In genomic region chr21:45973475-45974072, GRCh38 we compare ENCODE assay signal across 8 cellular contexts. TPM values are rescaled to one million over a fixed set of nuclear protein-coding genes. Genes with fewer than 3 reads are reported as not detected.
A peak's percentile ranks its signal among the peaks of the same experiment; 100 is the strongest.
DNase-seq lines count a peak whose midpoint lies in the region; ATAC-seq and TF ChIP-seq lines count a peak whose summit lies in the region.

No MANE protein-coding gene starts in this region.

- peak overlapping the region; percentile 95 for H2AFZ ChIP-seq in DND-41 (ENCODE audit: low read depth, low read length)
- H2AFZ ChIP-seq in osteoblast (ENCODE audit: low read length), result peak overlapping the region; percentile 82

- H3K9ac ChIP-seq in DND-41 (ENCODE audit: low read depth, low read length) (peak overlapping the region; percentile 88), HUES48 (ENCODE audit: low read depth, low read length) (peak overlapping the region; percentile 63)

- peak overlapping the region; percentile 92 for H3K4me2 ChIP-seq in DND-41 (ENCODE audit: insufficient read depth, low read length)
- peak overlapping the region; percentile 90 for H3K4me2 ChIP-seq in osteoblast (ENCODE audit: insufficient read depth, low read length)

- no peak overlapping the region for H3K27ac Mint-ChIP-seq in activated naive CD4-positive, alpha-beta T cell treated with anti-CD3 and anti-CD28 coated beads, Interleukin-2, amount 10 ng/mL, durations not matched to agents 7 days and 5 days

- CTCF ChIA-PET in activated naive CD4-positive, alpha-beta T cell treated with anti-CD3 and anti-CD28 coated beads, Interleukin-2, amount 10 ng/mL, durations not matched to agents 7 days and 5 days (lab: Charles Lee), result interaction anchor here (0.6 to 2.5 kb wide), 6 partner anchors 9 to 530 kb away, joined by 3 to 9 read pairs (median 4); no protein-coding TSS in a partner anchor

- peaks cover 78% of the 10 kb centered on the region for H3K27me3 Mint-ChIP-seq in activated naive CD4-positive, alpha-beta T cell treated with anti-CD3 and anti-CD28 coated beads, Interleukin-2, amount 10 ng/mL, durations not matched to agents 7 days and 5 days

- no peaks in the 10 kb centered on the region for H3K9me3 ChIP-seq in DND-41 (ENCODE audit: insufficient read depth, low read length, severe bottlenecking)
- no peaks in the 10 kb centered on the region for H3K9me3 ChIP-seq in HUES48 (ENCODE audit: control insufficient read depth, insufficient read depth, low read length)
- H3K9me3 ChIP-seq in osteoblast (ENCODE audit: low read depth, low read length), result no peaks in the 10 kb centered on the region

- H3K36me3 ChIP-seq in DND-41 (ENCODE audit: insufficient read depth, low read length) (no peaks in the 10 kb centered on the region), HUES48 (ENCODE audit: control insufficient read depth, insufficient read depth, low read length) (no peaks in the 10 kb centered on the region), osteoblast (ENCODE audit: insufficient read depth, low read length) (no peaks in the 10 kb centered on the region)

- H3K4me1 ChIP-seq in DND-41 (ENCODE audit: insufficient read depth, low read length), result peaks cover 22% of the 10 kb centered on the region
- H3K4me1 ChIP-seq in HUES48 (ENCODE audit: control insufficient read depth, insufficient read depth, low read length), result peaks cover 19% of the 10 kb centered on the region
- peaks cover 39% of the 10 kb centered on the region for H3K4me1 ChIP-seq in osteoblast (ENCODE audit: insufficient read depth, low read length)

- H3K27me3 ChIP-seq in DND-41 (ENCODE audit: insufficient read depth, low read length, poor library complexity) (no peaks in the 10 kb centered on the region), HUES48 (ENCODE audit: control insufficient read depth, insufficient read depth, low read length) (no peaks in the 10 kb centered on the region; the same call in 1 of the 2 replicates), osteoblast (ENCODE audit: insufficient read depth, low read length) (no peaks in the 10 kb centered on the region)

- DNase-seq in DND-41 (peak; percentile 92), SHP77 treated with DMSO at 0.1 percent for 48 hours (lab: John Stamatoyannopoulos, UW) (peak; percentile 20), globus pallidus (ENCODE audit: low spot score) (peak; percentile 18), osteoblast (ENCODE audit: insufficient read length, low spot score, missing footprints) (peak; percentile 97)
- peak; percentile 85 for DNase-seq in activated naive CD4-positive, alpha-beta T cell treated with anti-CD3 and anti-CD28 coated beads, Interleukin-2, amount 10 ng/mL, durations not matched to agents 7 days and 5 days

- H3K79me2 ChIP-seq in DND-41 (ENCODE audit: insufficient read depth, low read length) (no peaks in the 10 kb centered on the region), osteoblast (ENCODE audit: insufficient read depth, low read length) (no peaks in the 10 kb centered on the region)

- H3K36me3 Mint-ChIP-seq in activated naive CD4-positive, alpha-beta T cell treated with anti-CD3 and anti-CD28 coated beads, Interleukin-2, amount 10 ng/mL, durations not matched to agents 7 days and 5 days, result no peaks in the 10 kb centered on the region

- no peaks in the 10 kb centered on the region for H3K9me3 Mint-ChIP-seq in activated naive CD4-positive, alpha-beta T cell treated with anti-CD3 and anti-CD28 coated beads, Interleukin-2, amount 10 ng/mL, durations not matched to agents 7 days and 5 days

- H3K4me3 ChIP-seq in DND-41 (ENCODE audit: low read depth in 1 of 2, low read length in 2 of 2), result peak overlapping the region; percentile 37 to 70; a peak in 3 of 4 replicates
- H3K4me3 ChIP-seq in HUES48 (ENCODE audit: low read depth, low read length), result peak overlapping the region; percentile 68
- peak overlapping the region; percentile 73 for H3K4me3 ChIP-seq in osteoblast (ENCODE audit: insufficient read depth, low read length)

- peaks cover 12% of the 10 kb centered on the region for H3K4me1 Mint-ChIP-seq in activated naive CD4-positive, alpha-beta T cell treated with anti-CD3 and anti-CD28 coated beads, Interleukin-2, amount 10 ng/mL, durations not matched to agents 7 days and 5 days

- peak; percentile 89 for TF ChIP-seq CTCF in DND-41 (IDR thresholded peaks at IDR 0.05; ENCODE audit: borderline replicate concordance, extremely low read depth, low read length, poor library complexity, severe bottlenecking)
- peak; percentile 81 for TF ChIP-seq CTCF in osteoblast (IDR thresholded peaks at IDR 0.05; ENCODE audit: extremely low read depth, low read depth, low read length)

- ATAC-seq in DND-41 (ENCODE audit: insufficient read depth, low read depth) (peak; percentile 90), HG03460 (IDR thresholded peaks at IDR 0.05; ENCODE audit: unreplicated experiment) (no peak)

- H3K27ac ChIP-seq in DND-41 (ENCODE audit: low read length) (peak overlapping the region; percentile 82), HUES48 (ENCODE audit: low read depth, low read length) (peak overlapping the region; percentile 88), osteoblast (ENCODE audit: low read depth, low read length) (peak overlapping the region; percentile 92), temporal lobe (ENCODE audit: low read depth, low read length) (peak overlapping the region; percentile 17)

- peak overlapping the region; percentile 77 for H3K4me3 Mint-ChIP-seq in activated naive CD4-positive, alpha-beta T cell treated with anti-CD3 and anti-CD28 coated beads, Interleukin-2, amount 10 ng/mL, durations not matched to agents 7 days and 5 days

- H4K20me1 ChIP-seq in DND-41 (ENCODE audit: insufficient read depth, low read length) (no peaks in the 10 kb centered on the region), osteoblast (ENCODE audit: insufficient read depth, low read length) (no peaks in the 10 kb centered on the region)

RNA-seq across cellular contexts. Expression of gene COL6A1, which starts 8.0 kb away (rescaled TPM):
- total RNA-seq in osteoblast (1,531 and 1,612 TPM in 2 replicates), temporal lobe (50.9 TPM)

Comparison
In these comparisons a context has a peak if more than half of its experiments do, and no peak if none do; other contexts are left out.
1. DNase-seq: peak in every context shown above with its lines; median percentile 97 in osteoblast; 92 in DND-41; 85 in activated naive CD4-positive, alpha-beta T cell treated with anti-CD3 and anti-CD28 coated beads, Interleukin-2, amount 10 ng/mL, durations not matched to agents 7 days and 5 days; 20 in SHP77 treated with DMSO at 0.1 percent for 48 hours; 18 in globus pallidus.
2. H3K27ac ChIP-seq: peak in every context shown above with its lines; median percentile 92 in osteoblast; 88 in HUES48; 82 in DND-41; 17 in temporal lobe.
3. RNA of gene COL6A1, which starts 8.0 kb away (total RNA-seq): 1,531 to 1,612 TPM in osteoblast; 50.9 TPM in temporal lobe (single experiment); every median in the first group is over 10 times any median in the second.
4. Peak in every context shown above with its lines, with median percentiles within 50 percentile points of each other: H3K4me3 ChIP-seq.